15 cellular contexts compared by ENCODE assay signal in the genomic region with DNA sequence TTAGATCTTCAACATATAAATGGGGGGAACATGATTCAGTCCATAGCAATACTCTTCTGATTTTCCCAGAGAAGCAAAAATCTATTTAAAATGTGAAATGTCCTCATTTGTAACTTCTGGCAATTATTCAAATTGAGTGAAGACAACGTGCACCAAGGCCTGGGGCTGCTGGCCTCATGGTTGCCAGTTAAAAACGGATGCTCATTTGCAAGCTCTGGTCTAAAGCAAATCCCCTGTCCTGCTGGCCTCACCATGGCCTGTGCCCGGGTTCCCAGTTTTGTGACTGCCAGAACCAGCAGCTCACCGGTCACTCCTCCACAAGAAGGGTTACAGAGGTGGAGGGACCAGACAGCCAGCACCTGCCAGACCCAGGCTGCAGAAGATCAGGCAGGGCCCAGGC. TPM values are rescaled to one million over a fixed set of nuclear protein-coding genes. Genes with fewer than 3 reads are reported as not detected.
DNase-seq lines count a peak whose midpoint lies in the region; ATAC-seq lines count a peak whose summit lies in the region.
"Had no signal": no experiment of that assay in that cellular context is flagged by ENCODE, and none has a peak within 500 bp of the region (broad histone marks: within the 10 kb centered on the region; RNA-seq: fewer than 3 reads in every experiment).

No MANE protein-coding gene starts in this region.

- no peaks in the 10 kb centered on the region for H3K4me1 Mint-ChIP-seq in stimulated activated naive CD8-positive, alpha-beta T cell treated with anti-CD3 and anti-CD28 coated beads, Interleukin-15, Interleukin-2, amounts not matched to agents 100 ng/mL and 50 ng/mL, for 24 hours (ENCODE audit: low read depth)

- no peaks in the 10 kb centered on the region for H3K36me3 Mint-ChIP-seq in stimulated activated naive CD8-positive, alpha-beta T cell treated with anti-CD3 and anti-CD28 coated beads, Interleukin-15, Interleukin-2, amounts not matched to agents 100 ng/mL and 50 ng/mL, for 24 hours (ENCODE audit: low read depth)

- H3K18ac ChIP-seq in neuronal stem cell (ENCODE audit: low read length) = peak overlapping the region; percentile 25

- H3K23ac ChIP-seq in neuronal stem cell (ENCODE audit: low read depth, low read length, poor library complexity) = peak overlapping the region; percentile 20

- no peak for DNase-seq in stimulated activated naive CD8-positive, alpha-beta T cell treated with anti-CD3 and anti-CD28 coated beads, Interleukin-15, Interleukin-2, amounts not matched to agents 100 U/mL and 50 U/mL, for 24 hours
- DNase-seq in NCI-H526 treated with DMSO at 0.1 percent for 48 hours (lab: John Stamatoyannopoulos, UW) (peak; percentile 29), neuronal stem cell (ENCODE audit: low spot score) (no peak)
- no peak for DNase-seq in stimulated activated naive CD4-positive, alpha-beta T cell (lab: John Stamatoyannopoulos, UW)
- DNase-seq: ACHN; BE2C; CD4-positive, CD25-positive, alpha-beta regulatory T cell; CD8-positive, alpha-beta memory T cell; COR-L47; GDM1; HFFc6 had no signal

- H3K27ac Mint-ChIP-seq in stimulated activated naive CD8-positive, alpha-beta T cell treated with anti-CD3 and anti-CD28 coated beads, Interleukin-15, Interleukin-2, amounts not matched to agents 100 ng/mL and 50 ng/mL, for 24 hours = peak overlapping the region; percentile 22
- H3K27ac Mint-ChIP-seq: CD4-positive, CD25-positive, alpha-beta regulatory T cell; GM23338; HFFc6 had no signal

- no peak overlapping the region for H3K4me2 ChIP-seq in neuronal stem cell (ENCODE audit: insufficient read depth, low read length, poor library complexity, severe bottlenecking)
- H3K4me2 ChIP-seq: GM23338 had no signal

- H3K36me3 ChIP-seq in neuronal stem cell (replicated peaks in 1 of 2; ENCODE audit: control insufficient read depth in 2 of 2, insufficient read depth in 2 of 2, low read length in 2 of 2) = no peaks in the 10 kb centered on the region
- H3K36me3 ChIP-seq: BE2C had no signal

- H4K91ac ChIP-seq in neuronal stem cell (ENCODE audit: low read depth, low read length, poor library complexity) = no peak overlapping the region

- H2BK12ac ChIP-seq in neuronal stem cell (ENCODE audit: low read length) = no peak overlapping the region

- no peaks in the 10 kb centered on the region for H3K9me3 ChIP-seq in neuronal stem cell (replicated peaks in 1 of 2; ENCODE audit: control insufficient read depth in 2 of 2, insufficient read depth in 1 of 2, low read depth in 1 of 2, low read length in 2 of 2)
- H3K9me3 ChIP-seq: BE2C had no signal

- no peak overlapping the region for H3K4me3 Mint-ChIP-seq in stimulated activated naive CD8-positive, alpha-beta T cell treated with anti-CD3 and anti-CD28 coated beads, Interleukin-15, Interleukin-2, amounts not matched to agents 100 ng/mL and 50 ng/mL, for 24 hours
- H3K4me3 Mint-ChIP-seq: CD4-positive, CD25-positive, alpha-beta regulatory T cell; CD8-positive, alpha-beta memory T cell; GM23338; HFFc6 had no signal

- peaks cover 1% of the 10 kb centered on the region for H3K79me1 ChIP-seq in neuronal stem cell (ENCODE audit: low read depth, low read length)

- no peak overlapping the region for H3K27ac ChIP-seq in neuronal stem cell (replicated peaks; ENCODE audit: low read length)

- WGBS in neuronal stem cell (ENCODE audit: extremely low coverage in 2 of 2, insufficient read length in 2 of 2, insufficient replicate concordance in 1 of 2), 2 donors = no CpG with 5 or more reads among the region's 4 CpGs

- H2BK5ac ChIP-seq in neuronal stem cell (ENCODE audit: low read length) = no peak overlapping the region

- no peak for ATAC-seq in stimulated activated naive CD8-positive, alpha-beta T cell treated with anti-CD3 and anti-CD28 coated beads, Interleukin-15, Interleukin-2, amounts not matched to agents 100 U/mL and 50 U/mL, for 24 hours
- ATAC-seq in HG02938 (IDR thresholded peaks at IDR 0.05; ENCODE audit: unreplicated experiment) = no peak
- ATAC-seq: GM23338, HCT116 had no signal

- H2BK15ac ChIP-seq in neuronal stem cell (ENCODE audit: low read length) = no peak overlapping the region

- no peak overlapping the region for H2AFZ ChIP-seq in neuronal stem cell (ENCODE audit: low read length)
- H2AFZ ChIP-seq: GM23338 had no signal

- no peak overlapping the region for H3K4ac ChIP-seq in neuronal stem cell (ENCODE audit: low read length)

- no peak overlapping the region for H3K14ac ChIP-seq in neuronal stem cell (ENCODE audit: low read length)

- H3K9ac ChIP-seq in neuronal stem cell (ENCODE audit: low read depth, low read length, poor library complexity) = no peak overlapping the region

- no peaks in the 10 kb centered on the region for H3K27me3 Mint-ChIP-seq in stimulated activated naive CD8-positive, alpha-beta T cell treated with anti-CD3 and anti-CD28 coated beads, Interleukin-15, Interleukin-2, amounts not matched to agents 100 ng/mL and 50 ng/mL, for 24 hours
- H3K27me3 Mint-ChIP-seq: CD8-positive, alpha-beta memory T cell had no signal

- no peaks in the 10 kb centered on the region for H3K27me3 ChIP-seq in neuronal stem cell (ENCODE audit: control insufficient read depth in 3 of 3, insufficient read depth in 3 of 3, low read depth in 1 of 3, low read length in 3 of 3)
- H3K27me3 ChIP-seq: BE2C had no signal

- H4K8ac ChIP-seq in neuronal stem cell (ENCODE audit: low read depth, low read length) = no peak overlapping the region

- H3K4me1 ChIP-seq in neuronal stem cell (ENCODE audit: control insufficient read depth in 2 of 2, insufficient read depth in 1 of 2, low read depth in 1 of 2, low read length in 2 of 2) = peaks cover 0 to 16% of the 10 kb centered on the region in 2 donors
- H3K4me1 ChIP-seq: BE2C had no signal

- H3K9me3 Mint-ChIP-seq in stimulated activated naive CD8-positive, alpha-beta T cell treated with anti-CD3 and anti-CD28 coated beads, Interleukin-15, Interleukin-2, amounts not matched to agents 100 ng/mL and 50 ng/mL, for 24 hours = no peaks in the 10 kb centered on the region
- H3K9me3 Mint-ChIP-seq: CD4-positive, CD25-positive, alpha-beta regulatory T cell; CD8-positive, alpha-beta memory T cell; GM23338; HFFc6 had no signal

- no peak overlapping the region for H3K4me3 ChIP-seq in neuronal stem cell (ENCODE audit: low read length in 2 of 2)
- H3K4me3 ChIP-seq: GM23338 had no signal

- no peak overlapping the region for H2AK5ac ChIP-seq in neuronal stem cell (ENCODE audit: low read depth, low read length)

- no peak overlapping the region for H2BK120ac ChIP-seq in neuronal stem cell (ENCODE audit: low read depth, low read length)

RNA-seq across cellular contexts. Expression of a gene that starts 8.2 kb away (rescaled TPM):
- polyA plus RNA-seq in neuronal stem cell (2013, experiment 1 of 2) = 21.8 TPM
- 21.6 TPM for polyA plus RNA-seq in neuronal stem cell (2013, experiment 2 of 2)
